Comparison of ENCODE assay signal across 13 cellular contexts in the genomic region with DNA sequence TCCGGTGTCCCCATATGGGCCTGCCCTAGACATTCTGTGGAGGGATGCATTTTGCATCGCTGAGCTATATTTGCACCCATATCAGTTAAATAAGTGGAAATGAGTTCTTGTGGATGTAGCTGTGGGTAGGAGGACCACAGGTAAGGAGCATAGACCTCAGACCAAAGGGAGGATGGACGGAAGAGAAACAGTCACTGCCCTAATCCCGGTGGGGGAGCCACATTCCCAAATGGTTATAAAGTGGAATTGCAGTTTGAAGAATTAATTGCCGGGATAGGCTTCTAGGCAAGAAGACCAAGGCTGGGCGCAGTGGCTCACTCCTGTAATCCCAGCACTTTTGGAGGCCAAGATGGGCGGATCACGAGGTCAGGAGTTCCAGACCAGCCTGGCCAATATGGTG. TPM values are rescaled to one million over a fixed set of nuclear protein-coding genes. Genes with fewer than 3 reads are reported as not detected.
DNase-seq lines count a peak whose midpoint lies in the region; ATAC-seq and TF ChIP-seq lines count a peak whose summit lies in the region.
"Had no signal": no experiment of that assay in that cellular context is flagged by ENCODE, and none has a peak within 500 bp of the region (broad histone marks: within the 10 kb centered on the region; RNA-seq: fewer than 3 reads in every experiment).

No MANE protein-coding gene starts in this region.

- 91% methylated on average over 8 of the region's 8 CpGs for WGBS in esophagus muscularis mucosa
- WGBS in smooth muscle cell (ENCODE audit: low lambda C conversion rate): 94% methylated on average over 8 of the region's 8 CpGs

- TF ChIP-seq EP300 in esophagus muscularis mucosa (IDR thresholded peaks at IDR 0.05): no peak

- H3K27me3 ChIP-seq in esophagus muscularis mucosa (no peaks in the 10 kb centered on the region), smooth muscle cell (ENCODE audit: low read depth) (no peaks in the 10 kb centered on the region), WERI-Rb-1 (ENCODE audit: insufficient read depth, low read depth, severe bottlenecking) (no peaks in the 10 kb centered on the region)
- H3K27me3 ChIP-seq in effector memory CD4-positive, alpha-beta T cell (replicated peaks; ENCODE audit: control insufficient read depth, insufficient read depth, low read length, poor library complexity, severe bottlenecking): no peaks in the 10 kb centered on the region

- intact Hi-C loops in esophagus muscularis mucosa (cut with DNase I): loop anchor here (2.0 to 5.0 kb wide), 2 partner anchors 56 to 116 kb away; partner anchors contain the start of genes OVOL3 and POLR2I

- H3K4me2 ChIP-seq in smooth muscle cell: peak overlapping the region; percentile 93

- TF ChIP-seq CTCF in esophagus muscularis mucosa (IDR thresholded peaks at IDR 0.05) (no peak), smooth muscle cell (IDR thresholded peaks at IDR 0.05; ENCODE audit: borderline replicate concordance, insufficient read depth, poor library complexity, severe bottlenecking) (no peak), WERI-Rb-1 (IDR thresholded peaks at IDR 0.05; ENCODE audit: low read depth, low read length) (no peak)

- CTCF ChIA-PET in T-cell (lab: Charles Lee): interaction anchor here in 1 of 2 donors (0.6 to 1.4 kb wide), 3 partner anchors 14 to 38 kb away, joined by 3 to 5 read pairs (median 4); partner anchors contain the start of gene ALKBH6

- H2AFZ ChIP-seq in smooth muscle cell (ENCODE audit: low read depth): no peak overlapping the region

- H3K36me3 Mint-ChIP-seq in T-helper 2 cell treated with Interferon-gamma antibody and Interleukin-4, amounts not matched to agents 5 μg/mL and 100 μg/mL, for 36 hours (ENCODE audit: low read depth): peaks cover 17% of the 10 kb centered on the region
- H3K36me3 Mint-ChIP-seq in T-cell: peaks cover 7% of the 10 kb centered on the region

- peaks cover 51% of the 10 kb centered on the region for H4K20me1 ChIP-seq in smooth muscle cell (ENCODE audit: low read depth)

- POLR2A ChIA-PET in T-cell (lab: Charles Lee): no interaction called here

- no peaks in the 10 kb centered on the region for H3K9me3 Mint-ChIP-seq in T-helper 2 cell treated with Interferon-gamma antibody and Interleukin-4, amounts not matched to agents 5 μg/mL and 100 μg/mL, for 36 hours
- no peaks in the 10 kb centered on the region for H3K9me3 Mint-ChIP-seq in T-cell

- no peak for ATAC-seq in T-cell (replicated peaks in 1 of 4)
- no peak for ATAC-seq in HG02885 (IDR thresholded peaks at IDR 0.05; ENCODE audit: poor library complexity, unreplicated experiment)

- H3K9me3 ChIP-seq in esophagus muscularis mucosa (no peaks in the 10 kb centered on the region), smooth muscle cell (replicated peaks; ENCODE audit: low read depth) (no peaks in the 10 kb centered on the region), WERI-Rb-1 (ENCODE audit: severe bottlenecking) (no peaks in the 10 kb centered on the region)
- H3K9me3 ChIP-seq in effector memory CD4-positive, alpha-beta T cell (ENCODE audit: control insufficient read depth, low read length): no peaks in the 10 kb centered on the region

- peaks cover 11% of the 10 kb centered on the region for H3F3A ChIP-seq in smooth muscle cell (ENCODE audit: low read depth)

- peak overlapping the region; percentile 92 for H3K4me3 Mint-ChIP-seq in T-helper 2 cell treated with Interferon-gamma antibody and Interleukin-4, amounts not matched to agents 5 μg/mL and 100 μg/mL, for 36 hours
- peak overlapping the region; percentile 91 to 95 (median 94) for H3K4me3 Mint-ChIP-seq in T-cell

- no peak overlapping the region for H3K27ac Mint-ChIP-seq in T-helper 2 cell treated with Interferon-gamma antibody and Interleukin-4, amounts not matched to agents 5 μg/mL and 100 μg/mL, for 36 hours
- H3K27ac Mint-ChIP-seq in T-cell: peak overlapping the region in 1 of 2 donors; percentile 61

- no peak overlapping the region for H3K9ac ChIP-seq in smooth muscle cell (ENCODE audit: low read depth)

- peak overlapping the region in 2 of 4 donors; percentile 83 to 91 for H3K4me3 ChIP-seq in esophagus muscularis mucosa
- H3K4me3 ChIP-seq in smooth muscle cell: peak overlapping the region; percentile 67
- H3K4me3 ChIP-seq in WERI-Rb-1 (ENCODE audit: low read depth, low read length): no peak overlapping the region
- no peak overlapping the region for H3K4me3 ChIP-seq in effector memory CD4-positive, alpha-beta T cell (ENCODE audit: insufficient read depth, low read depth, low read length, poor library complexity, severe bottlenecking)

- H3K27ac ChIP-seq in esophagus muscularis mucosa (replicated peaks in 1 of 4) (peak overlapping the region; percentile 90 to 96 (median 94)), smooth muscle cell (ENCODE audit: low read depth) (no peak overlapping the region), WERI-Rb-1 (no peak overlapping the region)
- H3K27ac ChIP-seq in effector memory CD4-positive, alpha-beta T cell (ENCODE audit: insufficient read depth, low read length, poor library complexity, severe bottlenecking): no peak overlapping the region

- H3K4me1 ChIP-seq in esophagus muscularis mucosa (peaks cover 32 to 62% (median 58%) of the 10 kb centered on the region in 4 donors), smooth muscle cell (ENCODE audit: low read depth) (peaks cover 7% of the 10 kb centered on the region)
- peaks cover 17% of the 10 kb centered on the region for H3K4me1 ChIP-seq in effector memory CD4-positive, alpha-beta T cell (ENCODE audit: control insufficient read depth, insufficient read depth, low read length, poor library complexity, severe bottlenecking)

- peaks cover 24% of the 10 kb centered on the region for H3K4me1 Mint-ChIP-seq in T-helper 2 cell treated with Interferon-gamma antibody and Interleukin-4, amounts not matched to agents 5 μg/mL and 100 μg/mL, for 36 hours (ENCODE audit: low read depth)
- peaks cover 42 to 46% (median 42%) of the 10 kb centered on the region in 3 donors for H3K4me1 Mint-ChIP-seq in T-cell

- peaks cover 17% of the 10 kb centered on the region for H3K79me2 ChIP-seq in smooth muscle cell (ENCODE audit: low read depth)

- H3K36me3 ChIP-seq in esophagus muscularis mucosa (peaks cover 5 to 25% (median 17%) of the 10 kb centered on the region in 4 donors), smooth muscle cell (ENCODE audit: low read depth) (no peaks in the 10 kb centered on the region), WERI-Rb-1 (peaks cover 20% of the 10 kb centered on the region)
- no peaks in the 10 kb centered on the region for H3K36me3 ChIP-seq in effector memory CD4-positive, alpha-beta T cell (ENCODE audit: control insufficient read depth, insufficient read depth, low read length)

- H3K27me3 Mint-ChIP-seq in T-helper 2 cell treated with Interferon-gamma antibody and Interleukin-4, amounts not matched to agents 5 μg/mL and 100 μg/mL, for 36 hours (ENCODE audit: low read depth): no peaks in the 10 kb centered on the region
- H3K27me3 Mint-ChIP-seq in T-cell: no peaks in the 10 kb centered on the region

- no peak for DNase-seq in T-helper 2 cell treated with Interferon-gamma antibody and Interleukin-4, amounts not matched to agents 5 μg/mL and 100 μg/mL, for 36 hours (ENCODE audit: low spot score)
- DNase-seq in T-helper 2 cell: no peak
- DNase-seq in T-cell: no peak
- DNase-seq in esophagus muscularis mucosa (ENCODE audit: extremely low spot score): no peak
- no peak for DNase-seq in smooth muscle cell (lab: John Stamatoyannopoulos, UW; ENCODE audit: unreplicated experiment)
- no peak for DNase-seq in WERI-Rb-1
- DNase-seq in effector memory CD4-positive, alpha-beta T cell: no peak
- DNase-seq: ACHN; activated CD4-positive, CD25-positive, alpha-beta regulatory T cell; aorta; NCI-H1694; retina had no signal

- no peak for TF ChIP-seq POLR2A in esophagus muscularis mucosa (IDR thresholded peaks at IDR 0.05; ENCODE audit: low read depth)

RNA-seq across cellular contexts. Expression of gene SDHAF1, which starts 1.8 kb away (rescaled TPM):
- 10 to 100 TPM; 10.2 to 30.5 (median 27.3) TPM for total RNA-seq in T-cell
- total RNA-seq in esophagus muscularis mucosa: 10 to 100 TPM; 44.0 to 60.3 (median 50.2) TPM
- 24.0 TPM in 2 replicates for total RNA-seq in smooth muscle cell
- polyA plus RNA-seq in smooth muscle cell: 27.1 and 27.7 TPM in 2 replicates

RNA-seq across cellular contexts. Expression of gene SYNE4, which starts 11.8 kb away (rescaled TPM):
- 1 to 10 TPM; 3.2 to 4.4 (median 3.7) TPM for total RNA-seq in T-cell
- total RNA-seq in esophagus muscularis mucosa: 1 to 10 TPM in 1 of 4 donors, not detected in 3; 1.3 TPM
- total RNA-seq in smooth muscle cell: 1.1 and 1.9 TPM in 2 replicates
- 2.6 and 8.8 TPM in 2 replicates for polyA plus RNA-seq in smooth muscle cell

RNA-seq across cellular contexts. Expression of gene ALKBH6, which starts 17.2 kb away (rescaled TPM):
- 10 to 100 TPM; 42.6 to 61.4 (median 51.2) TPM for total RNA-seq in T-cell
- 10 to 100 TPM; 27.0 to 43.6 (median 35.5) TPM for total RNA-seq in esophagus muscularis mucosa
- total RNA-seq in smooth muscle cell: 26.2 and 35.4 TPM in 2 replicates
- polyA plus RNA-seq in smooth muscle cell: 36.1 and 37.4 TPM in 2 replicates

RNA-seq across cellular contexts. Expression of gene CLIP3, which starts 35.9 kb away (rescaled TPM):
- total RNA-seq in T-cell: 1 to 10 TPM; 1.4 to 6.2 (median 2.6) TPM
- total RNA-seq in esophagus muscularis mucosa: 10 to 100 TPM; 39.9 to 73.3 (median 51.4) TPM
- total RNA-seq in smooth muscle cell: 3.7 and 10.7 TPM in 2 replicates
- polyA plus RNA-seq in smooth muscle cell: 35.2 and 36.7 TPM in 2 replicates

RNA-seq across cellular contexts. Expression of gene THAP8, which starts 57.3 kb away (rescaled TPM):
- total RNA-seq in T-cell (1 to 10 TPM; 2.6 to 8.0 (median 4.7) TPM), esophagus muscularis mucosa (10 to 100 TPM in 2 of 4 donors, 1 to 10 TPM in 2; 6.3 to 21.3 (median 12.1) TPM), smooth muscle cell (9.3 and 13.1 TPM in 2 replicates)
- 13.1 and 22.9 TPM in 2 replicates for polyA plus RNA-seq in smooth muscle cell

Comparison
In these comparisons a context has a peak if more than half of its experiments do, and no peak if none do; other contexts are left out.
1. H3K27ac ChIP-seq: peak in esophagus muscularis mucosa (4 of 4); none in smooth muscle cell (single experiment), WERI-Rb-1 (single experiment) and effector memory CD4-positive, alpha-beta T cell (single experiment).